ENCODE assay signal across 15 cellular contexts in the genomic region with DNA sequence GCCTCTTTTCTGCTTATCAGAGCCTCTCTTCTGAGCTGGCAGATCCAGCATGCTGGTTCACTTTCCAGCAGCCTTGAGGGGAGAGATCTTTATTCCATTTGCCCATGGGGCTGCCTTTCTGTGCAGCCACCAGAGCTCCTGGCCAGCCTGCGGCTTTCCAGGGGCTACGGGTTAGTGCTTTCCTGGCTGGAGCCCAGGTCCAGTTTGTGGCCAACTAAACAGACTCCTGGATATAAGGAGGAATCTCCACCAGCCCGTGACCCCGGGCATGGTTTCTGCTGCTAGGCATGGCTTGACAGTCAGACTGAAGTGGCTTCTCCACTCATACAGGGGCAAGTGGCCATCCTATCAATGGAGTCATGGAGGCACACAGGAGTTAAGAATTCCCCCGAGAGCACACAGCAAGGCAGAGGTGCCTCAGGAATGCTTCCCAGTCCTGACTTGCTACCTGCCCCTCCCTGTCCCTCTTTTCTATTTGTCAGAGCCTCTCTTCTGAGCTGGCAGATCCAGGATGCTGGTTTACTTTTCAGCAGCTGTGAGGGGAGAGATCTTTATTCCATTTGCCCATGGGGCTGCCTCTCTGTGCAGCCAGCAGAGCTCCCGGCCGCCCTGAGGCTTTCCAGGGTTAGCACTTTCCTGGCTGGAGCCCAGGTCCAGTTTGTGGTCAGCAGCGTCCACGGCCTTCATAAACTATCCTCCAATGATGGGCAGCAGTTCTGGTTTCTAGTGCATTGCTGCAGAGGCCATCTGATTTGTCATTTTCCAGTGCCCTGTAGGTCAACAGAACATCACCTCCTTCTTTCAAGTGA. TPM values are rescaled to one million over a fixed set of nuclear protein-coding genes. Genes with fewer than 3 reads are reported as not detected.
A peak's percentile ranks its signal among the peaks of the same experiment; 100 is the strongest.
DNase-seq lines count a peak whose midpoint lies in the region; ATAC-seq, FAIRE-seq and TF ChIP-seq lines count a peak whose summit lies in the region.
"Had no signal": no experiment of that assay in that cellular context is flagged by ENCODE, and none has a peak within 500 bp of the region (broad histone marks: within the 10 kb centered on the region; RNA-seq: fewer than 3 reads in every experiment).

No MANE protein-coding gene starts in this region.

- POLR2A ChIA-PET in GM10248 (lab: Yijun Ruan, JAX), result no interaction called here

- TF ChIP-seq POLR2A in erythroblast (IDR thresholded peaks at IDR 0.05; ENCODE audit: low read length), result no peak

- H3K27ac ChIP-seq in keratinocyte (ENCODE audit: control insufficient read depth, insufficient read depth, low read length) (peak overlapping the region; percentile 35), smooth muscle cell (ENCODE audit: low read depth) (peak overlapping the region; percentile 23)
- H3K27ac ChIP-seq: neutrophil, WERI-Rb-1 had no signal

- H3K27me3 ChIP-seq in adipocyte (replicated peaks; ENCODE audit: control insufficient read depth, insufficient read depth, low read length), result no peaks in the 10 kb centered on the region
- no peaks in the 10 kb centered on the region for H3K27me3 ChIP-seq in keratinocyte (ENCODE audit: control insufficient read depth, extremely low read depth, insufficient read depth, low read length)
- no peaks in the 10 kb centered on the region for H3K27me3 ChIP-seq in smooth muscle cell (ENCODE audit: low read depth)
- H3K27me3 ChIP-seq: breast epithelium, heart right ventricle, neutrophil had no signal

- no peaks in the 10 kb centered on the region for H3K9me1 ChIP-seq in keratinocyte (ENCODE audit: control insufficient read depth, extremely low read depth, insufficient read depth, low read length)

- FAIRE-seq in keratinocyte (lab: Jason Lieb, UNC), result peak; percentile 91

- H4K20me1 ChIP-seq in keratinocyte (ENCODE audit: control insufficient read depth, extremely low read depth, insufficient read depth, low read length) (no peaks in the 10 kb centered on the region), smooth muscle cell (ENCODE audit: low read depth) (no peaks in the 10 kb centered on the region)

- peaks cover 2% of the 10 kb centered on the region for H3K36me3 ChIP-seq in adipocyte (ENCODE audit: control insufficient read depth, insufficient read depth, low read length, severe bottlenecking)
- H3K36me3 ChIP-seq in keratinocyte (ENCODE audit: control insufficient read depth in 2 of 2, extremely low read depth in 1 of 2, insufficient read depth in 2 of 2, low read length in 2 of 2), result no peaks in the 10 kb centered on the region
- peaks cover 5% of the 10 kb centered on the region for H3K36me3 ChIP-seq in smooth muscle cell (ENCODE audit: low read depth)
- H3K36me3 ChIP-seq: breast epithelium, neutrophil, WERI-Rb-1 had no signal

- H3K9me3 ChIP-seq in adipocyte (ENCODE audit: control insufficient read depth, low read length) (peaks cover 21% of the 10 kb centered on the region), keratinocyte (ENCODE audit: control insufficient read depth, low read depth, low read length) (peaks cover 1% of the 10 kb centered on the region), smooth muscle cell (replicated peaks; ENCODE audit: low read depth) (no peaks in the 10 kb centered on the region)

- H3K4me1 ChIP-seq in adipocyte (ENCODE audit: control insufficient read depth, insufficient read depth, low read length) (peaks cover 23% of the 10 kb centered on the region), keratinocyte (ENCODE audit: control insufficient read depth, extremely low read depth, insufficient read depth, low read length) (peaks cover 19% of the 10 kb centered on the region), smooth muscle cell (ENCODE audit: low read depth) (peaks cover 7% of the 10 kb centered on the region)
- H3K4me1 ChIP-seq: breast epithelium had no signal

- 69% methylated on average over 9 of the region's 9 CpGs for WGBS in smooth muscle cell (ENCODE audit: low lambda C conversion rate)

- dilution Hi-C loops in keratinocyte (cut with MboI; ENCODE audit: extremely low pct_ligation_motif_present, low sequenced_read_pairs), result no loop called here

- no peak overlapping the region for H3K4me3 ChIP-seq in adipocyte (ENCODE audit: low read length)
- no peak overlapping the region for H3K4me3 ChIP-seq in keratinocyte (ENCODE audit: control insufficient read depth in 2 of 3, extremely low read depth in 1 of 3, insufficient read depth in 2 of 3, low read depth in 1 of 3, low read length in 3 of 3)
- H3K4me3 ChIP-seq in smooth muscle cell, result no peak overlapping the region
- H3K4me3 ChIP-seq: breast epithelium, heart right ventricle, lung had no signal

- no peaks in the 10 kb centered on the region for H3K79me2 ChIP-seq in keratinocyte (ENCODE audit: control insufficient read depth, insufficient read depth, low read length)
- H3K79me2 ChIP-seq in smooth muscle cell (ENCODE audit: low read depth), result peaks cover 26% of the 10 kb centered on the region

- no peak overlapping the region for H3K9ac ChIP-seq in adipocyte (ENCODE audit: low read length)
- no peak overlapping the region for H3K9ac ChIP-seq in keratinocyte (ENCODE audit: control insufficient read depth, extremely low read depth, insufficient read depth, low read length)
- no peak overlapping the region for H3K9ac ChIP-seq in smooth muscle cell (ENCODE audit: low read depth)

- H3K4me2 ChIP-seq in keratinocyte (ENCODE audit: control insufficient read depth, extremely low read depth, insufficient read depth, low read depth, low read length) (peak overlapping the region; percentile 53), smooth muscle cell (no peak overlapping the region)

- H3F3A ChIP-seq in smooth muscle cell (ENCODE audit: low read depth), result peaks cover 6% of the 10 kb centered on the region

- CTCF ChIA-PET in GM10248 (lab: Yijun Ruan, JAX), result interaction anchor here (0.6 kb wide), 1 partner anchor 28 kb away, joined by 3 read pairs; no protein-coding TSS in a partner anchor

- H2AFZ ChIP-seq in keratinocyte (ENCODE audit: control insufficient read depth, low read length) (peak overlapping the region; percentile 34), smooth muscle cell (ENCODE audit: low read depth) (no peak overlapping the region)

- no peak for TF ChIP-seq CTCF in keratinocyte (optimal IDR thresholded peaks at IDR 0.05 in 1 of 3, IDR thresholded peaks at IDR 0.05 in 1 of 3, conservative IDR thresholded peaks at IDR 0.05 in 1 of 3; ENCODE audit: extremely low read depth in 1 of 3, insufficient read depth in 2 of 3, low read length in 3 of 3)
- no peak for TF ChIP-seq CTCF in smooth muscle cell (IDR thresholded peaks at IDR 0.05; ENCODE audit: borderline replicate concordance, insufficient read depth, poor library complexity, severe bottlenecking)
- no peak for TF ChIP-seq CTCF in GM10248 (IDR thresholded peaks at IDR 0.05; ENCODE audit: control extremely low read depth, extremely low read depth, low read depth, missing control alignments)

- no peak for ATAC-seq in HG03457 (IDR thresholded peaks at IDR 0.05; ENCODE audit: unreplicated experiment)

- DNase-seq in EL (peak; percentile 45), adipocyte (ENCODE audit: low read depth) (peak; percentile 32), keratinocyte (ENCODE audit: low read depth, low spot score) (peak; percentile 45), smooth muscle cell (lab: John Stamatoyannopoulos, UW; ENCODE audit: unreplicated experiment) (no peak), GM10248 (ENCODE audit: extremely low spot score) (no peak), erythroblast (lab: John Stamatoyannopoulos, UW) (no peak), NCI-H2107 (lab: John Stamatoyannopoulos, UW) (no peak)
- DNase-seq: AML-193, heart right ventricle, NCI-H2227 treated with DMSO at 0.1 percent for 48 hours, WERI-Rb-1 had no signal

RNA-seq across cellular contexts. Expression of gene TSPAN15, which starts 35.9 kb away (rescaled TPM):
- polyA plus RNA-seq in keratinocyte, result 2.1 to 3.5 TPM (median 2.2 TPM) in 3 replicates
- polyA plus RNA-seq in keratinocyte (2011; ENCODE audit: low read depth), result 0.59 TPM
- 1.3 and 1.8 TPM in 2 replicates for polyA plus RNA-seq in keratinocyte (2011; cell fraction: cytosol; rRNA removed)
- 1.4 TPM in 2 replicates for polyA plus RNA-seq in keratinocyte (2011; cell fraction: nucleus; rRNA removed)
- polyA plus RNA-seq in keratinocyte (2012; ENCODE audit: low replicate concordance), result 1.6 and 3.0 TPM in 2 replicates
- polyA minus RNA-seq in keratinocyte, result 3.8 to 8.8 TPM (median 4.6 TPM) in 3 replicates
- polyA minus RNA-seq in keratinocyte (2011; cell fraction: cytosol; rRNA and poly(A)+ RNA removed), result 4.2 TPM
- 1.4 TPM in 2 replicates for polyA minus RNA-seq in keratinocyte (2011; cell fraction: nucleus; rRNA and poly(A)+ RNA removed)
- total RNA-seq in smooth muscle cell, result 113 and 145 TPM in 2 replicates
- 144 and 249 TPM in 2 replicates for polyA plus RNA-seq in smooth muscle cell

Comparison
In these comparisons a context has a peak if more than half of its experiments do, and no peak if none do; other contexts are left out.
1. DNase-seq: peak in EL (single experiment), adipocyte (single experiment) and keratinocyte (single experiment); none in smooth muscle cell (single experiment), GM10248 (single experiment), erythroblast (0 of 2) and NCI-H2107 (single experiment).
2. RNA of gene TSPAN15, which starts 35.9 kb away (polyA plus RNA-seq): 144 to 249 TPM in smooth muscle cell; 0.59 to 3.5 TPM in keratinocyte; every median in the first group is over 10 times any median in the second.